ENCODE assay signal across 8 cellular contexts in the genomic region with DNA sequence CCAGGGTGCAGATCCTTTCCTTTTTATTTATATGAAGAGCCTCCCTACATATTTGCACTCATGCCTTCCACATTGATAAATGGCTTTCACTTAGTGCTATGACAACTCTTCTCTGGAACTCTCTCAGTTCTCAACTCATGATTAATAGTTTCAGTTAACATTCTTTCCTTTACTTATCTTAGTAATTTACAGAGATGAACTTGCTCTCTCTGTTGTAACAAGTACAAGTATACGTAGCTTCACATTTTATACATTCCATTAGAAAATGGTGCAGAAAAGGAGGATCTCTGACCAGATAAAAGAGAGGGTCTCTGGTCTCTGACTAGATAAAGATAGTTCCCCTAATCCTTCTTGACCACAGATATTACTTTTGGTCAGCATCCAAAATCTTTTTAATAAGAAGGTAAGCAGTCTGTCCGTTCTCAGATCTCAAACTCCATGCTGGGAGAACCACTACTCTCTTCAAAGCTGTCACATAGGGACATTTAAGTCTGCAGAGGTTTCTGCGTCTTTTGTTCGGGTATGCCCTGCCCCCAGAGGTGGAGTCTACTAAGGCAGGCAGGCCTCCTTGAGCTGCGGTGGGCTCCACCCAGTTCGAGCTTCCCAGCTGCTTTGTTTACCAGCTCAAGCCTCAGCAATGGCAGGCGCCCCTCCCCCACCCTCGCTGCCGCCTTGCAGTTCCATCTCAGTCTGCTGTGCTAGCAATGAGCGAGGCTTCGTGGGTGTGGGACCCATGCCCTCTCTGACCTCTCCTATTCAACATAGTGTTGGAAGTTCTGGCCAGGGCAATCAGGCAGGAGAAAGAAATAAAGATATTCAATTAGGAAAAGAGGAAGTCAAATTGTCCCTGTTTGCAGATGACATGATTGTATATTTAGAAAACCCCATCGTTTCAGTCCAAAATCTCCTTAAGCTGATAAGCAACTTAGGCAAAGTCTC. TPM values are rescaled to one million over a fixed set of nuclear protein-coding genes. Genes with fewer than 3 reads are reported as not detected.
DNase-seq lines count a peak whose midpoint lies in the region; ATAC-seq and TF ChIP-seq lines count a peak whose summit lies in the region.
"Not testable (repeated sequence)": the region's sequence is repeated elsewhere in the genome, so short reads cannot be mapped to it uniquely, and the experiment has no call there.

No MANE protein-coding gene starts in this region.

- H3K27me3 Mint-ChIP-seq in central memory CD8-positive, alpha-beta T cell; immature natural killer cell (ENCODE audit: low read depth in 3 of 3): not testable (repeated sequence)

- peak overlapping the region; percentile 69 for H3K4me3 Mint-ChIP-seq in central memory CD8-positive, alpha-beta T cell
- H3K4me3 Mint-ChIP-seq in immature natural killer cell = peak overlapping the region; percentile 77 to 82 (median 79)

- H3K4me3 ChIP-seq in thyroid gland (replicated peaks in 1 of 3) = peak overlapping the region in 1 of 3 donors; percentile 6

- H3K9me3 Mint-ChIP-seq in central memory CD8-positive, alpha-beta T cell; immature natural killer cell: not testable (repeated sequence)

- H3K27me3 ChIP-seq in thyroid gland = not testable (repeated sequence)

- DNase-seq in NCI-H82 (lab: John Stamatoyannopoulos, UW) = peak; percentile 91
- DNase-seq in activated CD4-positive, alpha-beta T cell treated with anti-CD3 and anti-CD28 coated beads, Interleukin-2, amount 50 U/mL, for 4 hours = peak; percentile 57
- peak; percentile 40 to 51 for DNase-seq in central memory CD8-positive, alpha-beta T cell (ENCODE audit: low spot score in 2 of 2)
- peak; percentile 51 to 68 (median 56) for DNase-seq in immature natural killer cell
- DNase-seq in sciatic nerve (ENCODE audit: low spot score) = peak; percentile 86
- peak; percentile 71 to 77 for DNase-seq in thyroid gland

- peaks cover 23% of the 10 kb centered on the region for H3K4me1 Mint-ChIP-seq in central memory CD8-positive, alpha-beta T cell
- peaks cover 44 to 58% of the 10 kb centered on the region in 2 donors for H3K4me1 Mint-ChIP-seq in immature natural killer cell

- 3 to 15% methylated on average over 10 to 12 of the region's 12 CpGs for WGBS in thyroid gland, 2 donors

- H3K36me3 ChIP-seq in thyroid gland = not testable (repeated sequence)

- ATAC-seq in GM18502 (IDR thresholded peaks at IDR 0.05; ENCODE audit: poor library complexity, unreplicated experiment) (peak; percentile 51), HG03095 (IDR thresholded peaks at IDR 0.05; ENCODE audit: unreplicated experiment) (peak; percentile 40), sciatic nerve (peak; percentile 72)
- ATAC-seq in central memory CD8-positive, alpha-beta T cell (replicated peaks; ENCODE audit: extremely low read depth, poor library complexity, severe bottlenecking) = peak; percentile 55

- not testable (repeated sequence) for H3K4me1 ChIP-seq in thyroid gland

- intact Hi-C loops in sciatic nerve (cut with DNase I); thyroid gland (cut with DNase I): not testable (repeated sequence)

- TF ChIP-seq POLR2A in thyroid gland (IDR thresholded peaks at IDR 0.05) = not testable (repeated sequence)

- H3K36me3 Mint-ChIP-seq in central memory CD8-positive, alpha-beta T cell (ENCODE audit: insufficient read depth); immature natural killer cell: not testable (repeated sequence)

- H3K9me3 ChIP-seq in thyroid gland = not testable (repeated sequence)

- peak overlapping the region in 2 of 3 donors; percentile 36 to 52 for H3K27ac ChIP-seq in thyroid gland

- H3K27ac Mint-ChIP-seq in central memory CD8-positive, alpha-beta T cell (ENCODE audit: low read depth) = peak overlapping the region; percentile 67
- peak overlapping the region; percentile 79 to 96 (median 92) for H3K27ac Mint-ChIP-seq in immature natural killer cell

- peak in 1 of 6 experiments; percentile 14 for TF ChIP-seq CTCF in thyroid gland (IDR thresholded peaks at IDR 0.05)

RNA-seq across cellular contexts. Expression of gene FAM3C, which starts 42.2 kb away (rescaled TPM):
- polyA plus RNA-seq in immature natural killer cell = 10 to 100 TPM; 34.5 to 49.4 (median 48.1) TPM
- 56.2 TPM for total RNA-seq in sciatic nerve
- total RNA-seq in thyroid gland = 100 to 1,000 TPM in 1 of 4 donors, 10 to 100 TPM in 3; 91.0 to 109 (median 97.9) TPM
